Comparison of ENCODE assay signal across 8 cellular contexts in genomic region chr15:79923068-79923514, GRCh38. TPM values are rescaled to one million over a fixed set of nuclear protein-coding genes. Genes with fewer than 3 reads are reported as not detected.
A peak's percentile ranks its signal among the peaks of the same experiment; 100 is the strongest.
DNase-seq lines count a peak whose midpoint lies in the region; ATAC-seq and TF ChIP-seq lines count a peak whose summit lies in the region.

No MANE protein-coding gene starts in this region.

- H3K36me3 ChIP-seq in gastroesophageal sphincter (peaks cover 0 to 31% of the 10 kb centered on the region in 2 donors), thymus (ENCODE audit: control insufficient read depth, insufficient read depth) (peaks cover 25% of the 10 kb centered on the region)

- 0% methylated on average over 4 of the region's 51 CpGs; no CpG with 5 or more reads in 1 of the 2 donors for WGBS in gastroesophageal sphincter (ENCODE audit: low coverage in 1 of 2), 2 donors
- under 1% methylated on average over 51 of the region's 51 CpGs for WGBS in thymus

- peaks cover 0 to 40% (median 0%) of the 10 kb centered on the region in 3 donors for H3K9me3 ChIP-seq in gastroesophageal sphincter
- H3K9me3 ChIP-seq in thymus (ENCODE audit: control insufficient read depth), result peaks cover 12% of the 10 kb centered on the region

- peaks cover 0 to 20% (median 0%) of the 10 kb centered on the region in 3 donors for H3K4me1 ChIP-seq in gastroesophageal sphincter
- H3K4me1 ChIP-seq in thymus (ENCODE audit: control insufficient read depth, insufficient read depth, low read length), result peaks cover 7% of the 10 kb centered on the region

- DNase-seq in RPMI8226 (peak; percentile 81), occipital lobe (lab: John Stamatoyannopoulos, UW) (peak; percentile 34)
- DNase-seq in activated naive CD4-positive, alpha-beta T cell (lab: John Stamatoyannopoulos, UW), result peak; percentile 34 to 66 (median 55)

- H3K4me3 ChIP-seq in gastroesophageal sphincter, result peak overlapping the region; percentile 61 to 90
- peak overlapping the region; percentile 97 for H3K4me3 ChIP-seq in thymus (ENCODE audit: low read length)

- no peak for TF ChIP-seq EP300 in gastroesophageal sphincter (IDR thresholded peaks at IDR 0.05)

- no peak for TF ChIP-seq POLR2A in gastroesophageal sphincter (IDR thresholded peaks at IDR 0.05)

- no peak for TF ChIP-seq CTCF in C4-2B (conservative IDR thresholded peaks at IDR 0.05)
- TF ChIP-seq CTCF in gastroesophageal sphincter (IDR thresholded peaks at IDR 0.05), result no peak

- H3K27me3 ChIP-seq in gastroesophageal sphincter, result no peaks in the 10 kb centered on the region
- no peaks in the 10 kb centered on the region for H3K27me3 ChIP-seq in thymus (ENCODE audit: control insufficient read depth, insufficient read depth)

- H3K27ac ChIP-seq in C4-2B (peak overlapping the region; percentile 98), gastroesophageal sphincter (peak overlapping the region; percentile 80 to 97 (median 96)), thymus (ENCODE audit: low read depth) (peak overlapping the region; percentile 99)

- peak; percentile 36 for ATAC-seq in GM19397 (IDR thresholded peaks at IDR 0.05; ENCODE audit: unreplicated experiment)
- ATAC-seq in HG03521 (IDR thresholded peaks at IDR 0.05; ENCODE audit: unreplicated experiment), result peak; percentile 34
- peak; percentile 70 for ATAC-seq in gastroesophageal sphincter

RNA-seq across cellular contexts. Expression of gene MTHFS, which starts 26.3 kb away (rescaled TPM):
- total RNA-seq in gastroesophageal sphincter (10 to 100 TPM in 2 of 4 donors, 1 to 10 TPM in 2; 7.9 to 12.8 (median 11.0) TPM), occipital lobe (5.5 TPM)
- 67.3 TPM for polyA plus RNA-seq in thymus

RNA-seq across cellular contexts. Expression of gene BCL2A1, which starts 47.9 kb away (rescaled TPM):
- total RNA-seq in gastroesophageal sphincter (10 to 100 TPM in 1 of 4 donors, under 1 TPM in 1, not detected in 2; 0.62 to 13.3 TPM), occipital lobe (0.94 TPM)
- polyA plus RNA-seq in thymus, result 25.5 TPM

Comparison
In these comparisons a context has a peak if more than half of its experiments do, and no peak if none do; other contexts are left out.
1. Peak in every context shown above with its lines: DNase-seq, ATAC-seq, H3K4me3 ChIP-seq and H3K27ac ChIP-seq.